ENCODE assay signal across 13 cellular contexts in the genomic region with DNA sequence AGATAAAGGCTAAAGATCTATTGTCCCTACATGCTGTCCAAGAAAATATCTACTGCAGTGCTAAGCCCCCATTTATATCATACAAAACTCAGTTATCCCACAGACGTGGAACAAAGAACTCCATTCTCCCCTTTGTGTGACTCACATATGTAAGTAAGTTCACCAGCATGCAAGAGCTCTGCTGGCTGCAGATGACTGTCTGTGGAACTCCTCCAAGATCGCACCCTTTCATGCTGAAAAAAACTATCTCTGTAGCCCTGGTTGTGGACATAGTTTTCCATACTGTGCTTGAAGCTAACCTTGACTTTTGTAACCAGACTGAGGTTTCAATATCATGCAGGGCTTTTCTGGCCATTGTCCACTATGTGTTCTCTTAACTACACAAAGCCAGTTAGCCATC.
DNase-seq lines count a peak whose midpoint lies in the region; ATAC-seq, FAIRE-seq and TF ChIP-seq lines count a peak whose summit lies in the region.
"Had no signal": no experiment of that assay in that cellular context is flagged by ENCODE, and none has a peak within 500 bp of the region (broad histone marks: within the 10 kb centered on the region; RNA-seq: fewer than 3 reads in every experiment).

No MANE protein-coding gene starts in this region.

- TF ChIP-seq POLR2A in HepG2 (IDR thresholded peaks at IDR 0.05; ENCODE audit: insufficient read depth in 1 of 2, low read depth in 2 of 2, low read length in 2 of 2) (no peak), right lobe of liver (IDR thresholded peaks at IDR 0.05) (no peak)

- H3K36me3 ChIP-seq in HepG2 (replicated peaks in 1 of 2; ENCODE audit: control insufficient read depth in 1 of 2, insufficient read depth in 2 of 2, low read length in 2 of 2): no peaks in the 10 kb centered on the region
- H3K36me3 ChIP-seq in right lobe of liver: no peaks in the 10 kb centered on the region
- no peaks in the 10 kb centered on the region for H3K36me3 ChIP-seq in aorta (ENCODE audit: control insufficient read depth in 1 of 2, insufficient read depth in 2 of 2, low read length in 1 of 2)
- H3K36me3 ChIP-seq in ascending aorta: no peaks in the 10 kb centered on the region

- TF ChIP-seq CTCF in HepG2 (CRISPR knock-in tag; IDR thresholded peaks at IDR 0.05) (no peak), right lobe of liver (IDR thresholded peaks at IDR 0.05) (no peak), ascending aorta (IDR thresholded peaks at IDR 0.05) (no peak)

- intact Hi-C loops in HepG2 (cut with micrococcal nuclease; ENCODE audit: unreplicated experiment): no loop called here
- intact Hi-C loops in right lobe of liver (cut with DNase I): no loop called here
- intact Hi-C loops in right cardiac atrium (cut with DNase I): no loop called here
- intact Hi-C loops in aorta (cut with DNase I): no loop called here
- intact Hi-C loops in ascending aorta (cut with DNase I): loop anchor here (1.0 kb wide), 1 partner anchor 37 kb away; no protein-coding TSS in a partner anchor

- no peak overlapping the region for H2AFZ ChIP-seq in HepG2 (ENCODE audit: low read length)

- 5% methylated on average over 2 of the region's 2 CpGs for WGBS in HepG2 (ENCODE audit: low lambda C conversion rate)
- WGBS in right lobe of liver (ENCODE audit: insufficient coverage, low coverage, low lambda C conversion rate, missing lambda C conversion rate): 23% methylated on average over 2 of the region's 2 CpGs
- 29% methylated on average over 2 of the region's 2 CpGs for WGBS in right cardiac atrium
- WGBS in aorta, 2 donors: 32 to 36% methylated on average over 2 of the region's 2 CpGs

- H3K27ac ChIP-seq in HepG2 (ENCODE audit: extremely low read length, insufficient read depth, low read length) (no peak overlapping the region), right lobe of liver (no peak overlapping the region), right cardiac atrium (ENCODE audit: low read length) (no peak overlapping the region), aorta (ENCODE audit: low read depth in 1 of 2, low read length in 2 of 2) (no peak overlapping the region), ascending aorta (no peak overlapping the region)

- H3K27me3 ChIP-seq in HepG2 (ENCODE audit: control insufficient read depth in 1 of 2, insufficient read depth in 2 of 2, low read length in 2 of 2) (no peaks in the 10 kb centered on the region; a peak in 1 of 5 replicates), right lobe of liver (no peaks in the 10 kb centered on the region), right cardiac atrium (ENCODE audit: control insufficient read depth, insufficient read depth) (no peaks in the 10 kb centered on the region), aorta (ENCODE audit: control insufficient read depth in 1 of 2, insufficient read depth in 2 of 2, low read length in 1 of 2) (no peaks in the 10 kb centered on the region), ascending aorta (no peaks in the 10 kb centered on the region)

- FAIRE-seq in HepG2 (lab: Jason Lieb, UNC): no peak
- FAIRE-seq: endometrium, islet of Langerhans, TTC549 had no signal

- TF ChIP-seq RAD21 in HepG2 (CRISPR knock-in tag; IDR thresholded peaks at IDR 0.05): no peak

- no peak for ATAC-seq in HepG2
- ATAC-seq in right lobe of liver: no peak
- peak; percentile 72 to 91 for ATAC-seq in right cardiac atrium
- ATAC-seq in aorta (ENCODE audit: low FRiP score): peak; percentile 36
- no peak for ATAC-seq in GM21825 (IDR thresholded peaks at IDR 0.05; ENCODE audit: unreplicated experiment)
- ATAC-seq in HG03457 (IDR thresholded peaks at IDR 0.05; ENCODE audit: unreplicated experiment): no peak

- no peaks in the 10 kb centered on the region for H3K79me2 ChIP-seq in HepG2 (ENCODE audit: insufficient read depth, low read length)

- H3K4me3 ChIP-seq in HepG2 (replicated peaks in 1 of 3; ENCODE audit: insufficient read depth in 1 of 3, low read depth in 2 of 3, low read length in 3 of 3) (no peak overlapping the region), right lobe of liver (no peak overlapping the region), right cardiac atrium (ENCODE audit: low read length) (no peak overlapping the region), aorta (ENCODE audit: low read length in 2 of 2) (no peak overlapping the region), ascending aorta (no peak overlapping the region)

- TF ChIP-seq EP300 in HepG2 (IDR thresholded peaks at IDR 0.05; ENCODE audit: low read depth in 2 of 2, low read length in 2 of 2) (no peak), HepG2 (CRISPR knock-in tag; IDR thresholded peaks at IDR 0.05; ENCODE audit: borderline replicate concordance) (no peak)

- no peak overlapping the region for H3K9ac ChIP-seq in HepG2 (ENCODE audit: insufficient read depth, low read depth, low read length)

- H3K4me1 ChIP-seq in HepG2 (ENCODE audit: insufficient read depth, low read length) (no peaks in the 10 kb centered on the region), right lobe of liver (no peaks in the 10 kb centered on the region), right cardiac atrium (ENCODE audit: control insufficient read depth, insufficient read depth, low read length) (peaks cover 3% of the 10 kb centered on the region), aorta (ENCODE audit: control insufficient read depth in 1 of 2, insufficient read depth in 2 of 2, low read length in 2 of 2) (no peaks in the 10 kb centered on the region), ascending aorta (no peaks in the 10 kb centered on the region)

- peak; percentile 0 for DNase-seq in HepG2 (ENCODE audit: low spot score)
- no peak for DNase-seq in right lobe of liver
- DNase-seq in cerebellar cortex (ENCODE audit: low spot score): peak; percentile 65
- peak; percentile 55 to 69 (median 63) for DNase-seq in right cardiac atrium
- no peak for DNase-seq in aorta
- no peak for DNase-seq in ascending aorta (ENCODE audit: low spot score in 2 of 2)
- DNase-seq: DND-41, RPMI8226 had no signal

- in situ Hi-C loops in HepG2 (cut with HindIII; ENCODE audit: extremely low pct_ligation_motif_present, low pct_unique_long_range_greater_than_20kb): no loop called here

- no peaks in the 10 kb centered on the region for H4K20me1 ChIP-seq in HepG2 (ENCODE audit: insufficient read depth, low read length)

- POLR2A ChIA-PET in HepG2 (lab: Yijun Ruan, JAX): no interaction called here

- H3K4me2 ChIP-seq in HepG2 (ENCODE audit: low read depth, low read length): no peak overlapping the region

- H3K9me3 ChIP-seq in HepG2 (ENCODE audit: low read length) (no peaks in the 10 kb centered on the region), right lobe of liver (no peaks in the 10 kb centered on the region), right cardiac atrium (ENCODE audit: control insufficient read depth, low read length) (no peaks in the 10 kb centered on the region), aorta (ENCODE audit: control insufficient read depth, low read length) (no peaks in the 10 kb centered on the region), ascending aorta (no peaks in the 10 kb centered on the region)

- CTCF ChIA-PET in HepG2 (lab: Yijun Ruan, JAX; ENCODE audit: low intra/inter-chr PET ratio, low total read pairs): no interaction called here

- BruUV-seq in HepG2 (replicated peaks; lab: Mats Ljungman, UMichigan): no TSS peak

TF ChIP-seq in HepG2, 621 proteins besides CTCF, POLR2A, EP300 and RAD21:
- TF ChIP-seq ZBTB44 (CRISPR knock-in tag; IDR thresholded peaks at IDR 0.05) (no peak), MAFF (IDR thresholded peaks at IDR 0.05; ENCODE audit: low read depth, low read length) (no peak), CSRNP1 (CRISPR knock-in tag; IDR thresholded peaks at IDR 0.05) (no peak)

Comparison
In these comparisons a context has a peak if more than half of its experiments do, and no peak if none do; other contexts are left out.
1. DNase-seq: peak in HepG2 (single experiment), cerebellar cortex (single experiment) and right cardiac atrium (3 of 3); none in right lobe of liver (0 of 3), aorta (0 of 2) and ascending aorta (0 of 2).
2. ATAC-seq: peak in right cardiac atrium (2 of 2) and aorta (single experiment); none in HepG2 (single experiment), right lobe of liver (0 of 4), GM21825 (single experiment) and HG03457 (single experiment).